ENCODE assay signal across 1 cellular context in the genomic region with DNA sequence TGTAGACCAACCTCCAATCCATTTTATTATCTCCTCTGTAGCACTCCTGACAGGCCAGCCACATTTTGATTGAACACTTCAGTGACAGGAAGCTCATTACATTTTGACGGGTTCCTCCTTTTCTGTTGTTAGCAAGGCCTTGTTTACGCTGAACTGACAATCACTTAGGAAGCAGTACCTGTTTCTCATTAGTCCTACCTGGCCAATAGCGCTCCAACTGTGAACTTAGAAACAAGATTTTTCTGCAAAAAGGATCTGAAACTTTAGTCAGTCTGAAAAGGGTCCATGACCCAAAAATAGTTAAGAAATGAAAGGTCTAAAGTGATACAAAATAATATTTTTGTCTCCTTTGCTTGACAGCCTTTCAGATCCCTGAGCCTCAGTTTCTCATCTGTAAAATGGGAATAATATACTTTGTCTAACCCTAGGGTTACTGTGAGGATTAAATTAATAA.
TF ChIP-seq lines count a peak whose summit lies in the region.

No MANE protein-coding gene starts in this region.

TF ChIP-seq in GM23338, 12 proteins besides CTCF, POLR2A, EP300 and RAD21 (continued from another document):
- TF ChIP-seq, protein P1, sequence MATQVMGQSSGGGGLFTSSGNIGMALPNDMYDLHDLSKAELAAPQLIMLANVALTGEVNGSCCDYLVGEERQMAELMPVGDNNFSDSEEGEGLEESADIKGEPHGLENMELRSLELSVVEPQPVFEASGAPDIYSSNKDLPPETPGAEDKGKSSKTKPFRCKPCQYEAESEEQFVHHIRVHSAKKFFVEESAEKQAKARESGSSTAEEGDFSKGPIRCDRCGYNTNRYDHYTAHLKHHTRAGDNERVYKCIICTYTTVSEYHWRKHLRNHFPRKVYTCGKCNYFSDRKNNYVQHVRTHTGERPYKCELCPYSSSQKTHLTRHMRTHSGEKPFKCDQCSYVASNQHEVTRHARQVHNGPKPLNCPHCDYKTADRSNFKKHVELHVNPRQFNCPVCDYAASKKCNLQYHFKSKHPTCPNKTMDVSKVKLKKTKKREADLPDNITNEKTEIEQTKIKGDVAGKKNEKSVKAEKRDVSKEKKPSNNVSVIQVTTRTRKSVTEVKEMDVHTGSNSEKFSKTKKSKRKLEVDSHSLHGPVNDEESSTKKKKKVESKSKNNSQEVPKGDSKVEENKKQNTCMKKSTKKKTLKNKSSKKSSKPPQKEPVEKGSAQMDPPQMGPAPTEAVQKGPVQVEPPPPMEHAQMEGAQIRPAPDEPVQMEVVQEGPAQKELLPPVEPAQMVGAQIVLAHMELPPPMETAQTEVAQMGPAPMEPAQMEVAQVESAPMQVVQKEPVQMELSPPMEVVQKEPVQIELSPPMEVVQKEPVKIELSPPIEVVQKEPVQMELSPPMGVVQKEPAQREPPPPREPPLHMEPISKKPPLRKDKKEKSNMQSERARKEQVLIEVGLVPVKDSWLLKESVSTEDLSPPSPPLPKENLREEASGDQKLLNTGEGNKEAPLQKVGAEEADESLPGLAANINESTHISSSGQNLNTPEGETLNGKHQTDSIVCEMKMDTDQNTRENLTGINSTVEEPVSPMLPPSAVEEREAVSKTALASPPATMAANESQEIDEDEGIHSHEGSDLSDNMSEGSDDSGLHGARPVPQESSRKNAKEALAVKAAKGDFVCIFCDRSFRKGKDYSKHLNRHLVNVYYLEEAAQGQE (IDR thresholded peaks at IDR 0.05; ENCODE audit: unreplicated experiment) = no peak
- no peak for TF ChIP-seq EZH2 (IDR thresholded peaks at IDR 0.05; ENCODE audit: low read depth, unreplicated experiment)
- TF ChIP-seq NANOG (IDR thresholded peaks at IDR 0.05; ENCODE audit: borderline replicate concordance) = no peak
- no peak for TF ChIP-seq POLR2AphosphoS5 (IDR thresholded peaks at IDR 0.05; ENCODE audit: low read depth)
- TF ChIP-seq ZNF114 (CRISPR knock-in tag; IDR thresholded peaks at IDR 0.05) = no peak
- TF ChIP-seq ETS1 (IDR thresholded peaks at IDR 0.05) = no peak
